8 cellular contexts compared by ENCODE assay signal in the genomic region with DNA sequence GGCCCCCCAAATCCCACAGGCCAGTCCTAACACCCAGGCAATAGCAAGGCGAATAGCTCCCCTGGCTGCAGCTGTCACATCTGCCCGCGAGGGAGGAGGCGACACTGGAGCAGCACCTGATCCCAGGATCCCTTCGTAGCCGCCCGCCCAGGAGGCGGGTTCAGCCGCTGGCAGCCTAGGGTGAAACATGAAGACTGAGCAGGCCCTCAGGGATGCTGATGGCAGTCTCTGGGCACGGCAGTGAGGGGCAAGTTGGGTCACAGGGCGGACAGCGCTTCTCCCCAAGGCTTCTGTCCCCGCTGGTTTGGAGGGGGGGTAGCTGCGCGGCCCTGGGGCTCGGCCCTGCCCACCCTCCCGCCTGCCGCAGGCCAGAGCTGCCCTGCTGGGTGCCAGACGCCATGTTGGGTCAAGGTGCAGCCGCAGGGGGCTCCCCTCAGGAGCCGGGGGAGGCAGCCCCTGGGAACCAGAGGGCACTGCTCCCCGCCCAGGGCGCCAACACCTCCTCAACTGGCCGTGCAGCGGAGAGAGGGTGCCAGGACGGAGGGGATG. TPM values are rescaled to one million over a fixed set of nuclear protein-coding genes. Genes with fewer than 3 reads are reported as not detected.
A peak's percentile ranks its signal among the peaks of the same experiment; 100 is the strongest.
DNase-seq lines count a peak whose midpoint lies in the region; ATAC-seq, FAIRE-seq and TF ChIP-seq lines count a peak whose summit lies in the region.

No MANE protein-coding gene starts in this region.

- peaks cover 48% of the 10 kb centered on the region for H3K4me1 Mint-ChIP-seq in CD4-positive, alpha-beta T cell (ENCODE audit: low read depth)
- peaks cover 48% of the 10 kb centered on the region for H3K4me1 Mint-ChIP-seq in brain

- no peak for TF ChIP-seq CTCF in CD4-positive, alpha-beta T cell (IDR thresholded peaks at IDR 0.05)
- TF ChIP-seq CTCF in brain (conservative IDR thresholded peaks at IDR 0.05) (no peak), left lung (IDR thresholded peaks at IDR 0.05) (no peak), tibial artery (IDR thresholded peaks at IDR 0.05) (no peak)

- POLR2A ChIA-PET in CD4-positive, alpha-beta T cell (lab: Charles Lee): interaction anchor here (1.1 to 2.3 kb wide), 7 partner anchors 22 to 66 kb away, joined by 3 to 8 read pairs (median 5); no protein-coding TSS in a partner anchor

- H3K9me3 Mint-ChIP-seq in CD4-positive, alpha-beta T cell: no peaks in the 10 kb centered on the region
- no peaks in the 10 kb centered on the region for H3K9me3 Mint-ChIP-seq in brain

- no peaks in the 10 kb centered on the region for H3K36me3 Mint-ChIP-seq in CD4-positive, alpha-beta T cell (ENCODE audit: low read depth)
- no peaks in the 10 kb centered on the region for H3K36me3 Mint-ChIP-seq in brain

- H3K4me3 ChIP-seq in left lung (peak overlapping the region; percentile 53 to 74), tibial artery (peak overlapping the region; percentile 83 to 87)

- peak overlapping the region; percentile 77 for H3K27ac Mint-ChIP-seq in CD4-positive, alpha-beta T cell
- H3K27ac Mint-ChIP-seq in brain: peak overlapping the region; percentile 59 to 92 (median 82)

- no peak for FAIRE-seq in HTR-8/SVneo (lab: Jason Lieb, UNC)

- peak overlapping the region; percentile 51 for H3K27ac ChIP-seq in CD4-positive, alpha-beta T cell (ENCODE audit: low read depth, low read length)
- H3K27ac ChIP-seq in left lung: peak overlapping the region; percentile 9 to 66
- peak overlapping the region; percentile 67 to 76 for H3K27ac ChIP-seq in tibial artery

- no peaks in the 10 kb centered on the region for H3K9me3 ChIP-seq in CD4-positive, alpha-beta T cell (ENCODE audit: control insufficient read depth, low read length)
- H3K9me3 ChIP-seq in left lung (no peaks in the 10 kb centered on the region), tibial artery (no peaks in the 10 kb centered on the region)

- CTCF ChIA-PET in CD4-positive, alpha-beta T cell (lab: Charles Lee): interaction anchor here (3.4 kb wide), 1 partner anchor 22 kb away, joined by 15 read pairs; no protein-coding TSS in a partner anchor

- H3K36me3 ChIP-seq in left lung (no peaks in the 10 kb centered on the region), tibial artery (no peaks in the 10 kb centered on the region)

- H3K27me3 ChIP-seq in CD4-positive, alpha-beta T cell (ENCODE audit: control insufficient read depth, insufficient read depth, low read length): no peaks in the 10 kb centered on the region
- H3K27me3 ChIP-seq in left lung (no peaks in the 10 kb centered on the region), tibial artery (no peaks in the 10 kb centered on the region)

- DNase-seq in CD4-positive, alpha-beta T cell: peak in 1 of 10 experiments; percentile 39
- DNase-seq in NCI-H1694 (lab: John Stamatoyannopoulos, UW): peak; percentile 21
- peak; percentile 47 to 82 for DNase-seq in left lung
- DNase-seq in tibial artery: peak; percentile 26 to 75
- no peak for DNase-seq in HTR-8/SVneo (ENCODE audit: insufficient read length, low spot score)

- ATAC-seq in CD4-positive, alpha-beta T cell (ENCODE audit: poor library complexity): no peak
- ATAC-seq in left lung (peak; percentile 16), GM19395 (IDR thresholded peaks at IDR 0.05; ENCODE audit: unreplicated experiment) (no peak)
- ATAC-seq in activated CD4-positive, CD25-positive, alpha-beta regulatory T cell treated with anti-CD3 and anti-CD28 coated beads, Interleukin-2, amount 50 U/mL, for 24 hours: no peak

- intact Hi-C loops in CD4-positive, alpha-beta T cell (cut with DNase I, micrococcal nuclease): loop anchor here (2.0 to 10.0 kb wide), 4 partner anchors 25 to 65 kb away; no protein-coding TSS in a partner anchor
- intact Hi-C loops in left lung (cut with DNase I): no loop called here
- intact Hi-C loops in tibial artery (cut with DNase I; ENCODE audit: low total_unique reads): loop anchor here (5.0 kb wide), 1 partner anchor 37 kb away; no protein-coding TSS in a partner anchor

- no peaks in the 10 kb centered on the region for H3K27me3 Mint-ChIP-seq in CD4-positive, alpha-beta T cell
- H3K27me3 Mint-ChIP-seq in brain: peaks cover 6% of the 10 kb centered on the region

- peak overlapping the region; percentile 86 for H3K4me3 Mint-ChIP-seq in CD4-positive, alpha-beta T cell
- H3K4me3 Mint-ChIP-seq in brain: peak overlapping the region; percentile 71 to 84 (median 80)

- H3K4me1 ChIP-seq in left lung (peaks cover 12 to 40% of the 10 kb centered on the region in 2 donors), tibial artery (peaks cover 0 to 42% (median 28%) of the 10 kb centered on the region in 4 donors)

RNA-seq across cellular contexts. Expression of gene DNMT3A, which starts 1.9 kb away (rescaled TPM):
- 10 to 100 TPM; 57.1 to 62.1 TPM for total RNA-seq in CD4-positive, alpha-beta T cell
- 27.7 TPM for polyA plus RNA-seq in brain (ENCODE audit: insufficient read depth, low read depth, low replicate concordance)
- total RNA-seq in left lung: 10 to 100 TPM; 37.5 to 38.7 TPM

Comparison
In these comparisons a context has a peak if more than half of its experiments do, and no peak if none do; other contexts are left out.
1. intact Hi-C loops: an anchor here in CD4-positive, alpha-beta T cell (2.0 to 10.0 kb wide) and tibial artery (5.0 kb wide); none called in left lung.